In genomic region chr18:34055227-34055626, GRCh38 we compare ENCODE assay signal across 31 cellular contexts.
"Had no signal": no experiment of that assay in that cellular context is flagged by ENCODE, and none has a peak within 500 bp of the region (broad histone marks: within the 10 kb centered on the region; RNA-seq: fewer than 3 reads in every experiment).

No MANE protein-coding gene starts in this region.

- FAIRE-seq: astrocyte, bronchial epithelial cell had no signal

- H3K4me1 ChIP-seq: adrenal gland, ascending aorta, body of pancreas, breast epithelium had no signal

- H3K27ac ChIP-seq: adrenal gland, ascending aorta, body of pancreas, brain microvascular endothelial cell, breast epithelium, cardiac muscle cell had no signal

- H3K9me3 ChIP-seq: adrenal gland, ascending aorta, body of pancreas had no signal

- DNase-seq: activated effector memory CD4-positive, alpha-beta T cell treated with anti-CD3 and anti-CD28 coated beads, Interleukin-2, amount 50 U/mL, for 16 hours; activated effector memory CD4-positive, alpha-beta T cell treated with Interleukin-2 at 50 U/mL for 16 hours; activated gamma-delta T cell; activated gamma-delta T cell treated with Interleukin-2 at 50 U/mL for 16 hours; activated naive CD4-positive, alpha-beta T cell; activated naive CD4-positive, alpha-beta T cell treated with anti-CD3 and anti-CD28 coated beads for 36 hours; activated naive CD4-positive, alpha-beta T cell treated with anti-CD3 and anti-CD28 coated beads, Interleukin-2, amount 10 ng/mL, durations not matched to agents 7 days and 5 days; activated naive CD4-positive, alpha-beta T cell treated with anti-CD3 and anti-CD28 coated beads, Interleukin-2, amount 50 U/mL, for 16 hours; activated naive CD4-positive, alpha-beta T cell treated with Interleukin-2 at 50 U/mL for 16 hours; activated naive CD8-positive, alpha-beta T cell treated with anti-CD3 and anti-CD28 coated beads for 36 hours; activated naive CD8-positive, alpha-beta T cell treated with anti-CD3 and anti-CD28 coated beads, Interleukin-2, amount 10 ng/mL, durations not matched to agents 7 days and 5 days; activated naive CD8-positive, alpha-beta T cell treated with anti-CD3 and anti-CD28 coated beads, Interleukin-2, amount 50 U/mL, for 24 hours; activated T-cell treated with anti-CD3 and anti-CD28 coated beads, Interleukin-2, amount 50 U/mL, for 24 hours; activated T-cell treated with anti-CD3 and anti-CD28 coated beads, Interleukin-2, amount 50 U/mL, for 4 hours; activated T-cell treated with anti-CD3 and anti-CD28 coated beads, Interleukin-2, amount 50 U/mL, for 48 hours; activated T-cell treated with anti-CD3 and anti-CD28 coated beads, Interleukin-2, amount 50 U/mL, for 72 hours; adrenal gland; amniotic stem cell; amygdala; anterior cingulate cortex; aorta; body of pancreas; brain microvascular endothelial cell; caudate nucleus; central memory CD4-positive, alpha-beta T cell; cerebellar nuclear complex had no signal

- H3K36me3 ChIP-seq: adrenal gland, ascending aorta, brain microvascular endothelial cell, breast epithelium, cardiac muscle cell had no signal

- H3K4me3 ChIP-seq: adrenal gland, ascending aorta, body of pancreas, breast epithelium, cardiac muscle cell had no signal
